ENCODE assay signal across 22 cellular contexts in the genomic region with DNA sequence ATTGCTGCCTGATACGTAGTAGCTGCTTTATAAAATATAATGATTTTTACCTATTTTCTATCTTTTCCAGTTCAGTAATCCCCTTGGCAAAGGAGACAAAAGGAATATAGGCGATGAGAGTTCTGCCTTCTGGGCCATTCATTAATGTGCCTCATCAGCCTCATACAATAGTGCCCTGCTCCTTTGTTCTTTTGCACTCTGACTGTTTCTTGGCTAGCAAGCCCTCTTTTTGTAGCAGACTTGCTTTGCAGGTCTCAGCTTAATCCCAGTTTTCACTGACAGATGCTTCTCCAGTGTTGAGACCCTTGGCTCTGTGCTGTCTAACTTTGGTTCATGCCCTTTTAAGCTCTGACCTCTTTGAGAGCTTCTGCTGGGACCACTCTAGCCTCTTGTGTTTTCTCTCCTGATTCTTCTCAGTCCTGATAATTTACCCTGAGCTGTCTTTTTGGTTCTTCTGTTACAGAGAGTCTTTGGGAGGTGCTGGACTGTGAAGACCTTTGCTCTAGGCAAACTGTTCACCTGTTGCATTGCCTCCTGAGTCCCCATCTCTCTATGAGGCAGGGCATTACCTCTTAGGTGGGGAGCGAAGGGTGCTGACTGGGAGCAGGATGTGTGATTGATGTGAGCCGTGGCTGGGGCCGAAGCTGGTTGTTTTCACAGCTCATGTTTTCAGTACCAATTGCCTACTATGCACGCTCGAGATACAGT. TPM values are rescaled to one million over a fixed set of nuclear protein-coding genes. Genes with fewer than 3 reads are reported as not detected.
"Had no signal": no experiment of that assay in that cellular context is flagged by ENCODE, and none has a peak within 500 bp of the region (broad histone marks: within the 10 kb centered on the region; RNA-seq: fewer than 3 reads in every experiment).

No MANE protein-coding gene starts in this region.

- H3K36me3 Mint-ChIP-seq: activated naive CD8-positive, alpha-beta T cell treated with anti-CD3 and anti-CD28 coated beads for 36 hours; naive B cell had no signal

- H3K36me3 ChIP-seq: breast epithelium, esophagus squamous epithelium, gastrocnemius medialis had no signal

- H3K4me1 ChIP-seq: gastrocnemius medialis, psoas muscle had no signal

- DNase-seq: activated CD4-positive, alpha-beta T cell treated with anti-CD3 and anti-CD28 coated beads for 1 hour; activated CD8-positive, alpha-beta memory T cell treated with anti-CD3 and anti-CD28 coated beads for 24 hours; activated CD8-positive, alpha-beta memory T cell treated with anti-CD3 and anti-CD28 coated beads, Interleukin-2, amount 50 U/mL, for 4 hours; activated naive CD4-positive, alpha-beta T cell; activated naive CD8-positive, alpha-beta T cell treated with anti-CD3 and anti-CD28 coated beads for 36 hours; activated T-cell treated with anti-CD3 and anti-CD28 coated beads, Interleukin-2, amount 50 U/mL, for 24 hours; effector memory CD8-positive, alpha-beta T cell; esophagus squamous epithelium; gastrocnemius medialis; hypothalamus; naive B cell; psoas muscle; right cardiac atrium; stimulated activated CD4-positive, alpha-beta T cell treated with anti-CD3 and anti-CD28 coated beads, Interleukin-4, amount 100 ng/mL, for 4 hours; stimulated activated naive CD8-positive, alpha-beta T cell treated with anti-CD3 and anti-CD28 coated beads, Interleukin-15, Interleukin-2, amounts not matched to agents 100 U/mL and 50 U/mL, for 24 hours; T-helper 1 cell had no signal

- H3K27me3 ChIP-seq: esophagus squamous epithelium, gastrocnemius medialis had no signal

- ATAC-seq: activated T-helper 17 cell treated with anti-CD3 and anti-CD28 coated beads, Interleukin-2, amount 50 U/mL, for 72 hours; effector memory CD8-positive, alpha-beta T cell; gastrocnemius medialis; psoas muscle; right cardiac atrium; stimulated activated naive CD8-positive, alpha-beta T cell treated with anti-CD3 and anti-CD28 coated beads, Interleukin-15, Interleukin-2, amounts not matched to agents 100 U/mL and 50 U/mL, for 24 hours had no signal

- H3K9me3 ChIP-seq: breast epithelium, esophagus squamous epithelium, gastrocnemius medialis, psoas muscle had no signal

- H3K27ac ChIP-seq: breast epithelium, gastrocnemius medialis, psoas muscle had no signal

- H3K4me3 ChIP-seq: breast epithelium, esophagus squamous epithelium, gastrocnemius medialis, psoas muscle had no signal

- H3K4me3 Mint-ChIP-seq: activated naive CD8-positive, alpha-beta T cell treated with anti-CD3 and anti-CD28 coated beads for 36 hours; activated T-cell treated with anti-CD3 and anti-CD28 coated beads, Interleukin-2, amount 50 U/mL, for 24 hours; activated T-helper 17 cell treated with anti-CD3 and anti-CD28 coated beads, Interleukin-2, amount 50 U/mL, for 72 hours; central memory CD8-positive, alpha-beta T cell; effector memory CD8-positive, alpha-beta T cell; naive B cell had no signal

- H3K4me1 Mint-ChIP-seq: activated naive CD8-positive, alpha-beta T cell treated with anti-CD3 and anti-CD28 coated beads for 36 hours; activated T-helper 17 cell treated with anti-CD3 and anti-CD28 coated beads, Interleukin-2, amount 50 U/mL, for 72 hours; central memory CD8-positive, alpha-beta T cell; naive B cell had no signal

- H3K27ac Mint-ChIP-seq: activated naive CD8-positive, alpha-beta T cell treated with anti-CD3 and anti-CD28 coated beads for 36 hours; activated T-cell treated with anti-CD3 and anti-CD28 coated beads, Interleukin-2, amount 50 U/mL, for 24 hours; activated T-helper 17 cell treated with anti-CD3 and anti-CD28 coated beads, Interleukin-2, amount 50 U/mL, for 72 hours; effector memory CD8-positive, alpha-beta T cell; naive B cell had no signal

- H3K9me3 Mint-ChIP-seq: activated naive CD8-positive, alpha-beta T cell treated with anti-CD3 and anti-CD28 coated beads for 36 hours; activated T-cell treated with anti-CD3 and anti-CD28 coated beads, Interleukin-2, amount 50 U/mL, for 24 hours; activated T-helper 17 cell treated with anti-CD3 and anti-CD28 coated beads, Interleukin-2, amount 50 U/mL, for 72 hours; central memory CD8-positive, alpha-beta T cell; effector memory CD8-positive, alpha-beta T cell; naive B cell had no signal

RNA-seq across cellular contexts. Expression of a gene that starts 10.6 kb away (rescaled TPM):
- total RNA-seq: activated naive CD8-positive, alpha-beta T cell treated with anti-CD3 and anti-CD28 coated beads for 36 hours; activated T-helper 17 cell treated with anti-CD3 and anti-CD28 coated beads, Interleukin-2, amount 50 U/mL, for 72 hours; psoas muscle; right cardiac atrium; subcutaneous adipose tissue had no signal
- polyA plus RNA-seq: right cardiac atrium had no signal

RNA-seq across cellular contexts. Expression of a gene that starts 34.4 kb away (rescaled TPM):
- total RNA-seq: astrocyte, osteocyte had no signal
